Comparison of ENCODE assay signal across 7 cellular contexts in genomic region chr9:131654369-131654768, GRCh38.
A peak's percentile ranks its signal among the peaks of the same experiment; 100 is the strongest.
DNase-seq lines count a peak whose midpoint lies in the region; ATAC-seq and TF ChIP-seq lines count a peak whose summit lies in the region.
"Not testable (repeated sequence)": the region's sequence is repeated elsewhere in the genome, so short reads cannot be mapped to it uniquely, and the experiment has no call there.

No MANE protein-coding gene starts in this region.

- intact Hi-C loops in CD8-positive, alpha-beta T cell (cut with DNase I, micrococcal nuclease); PC-9 (cut with micrococcal nuclease; ENCODE audit: unreplicated experiment); naive thymus-derived CD4-positive, alpha-beta T cell (cut with micrococcal nuclease): not testable (repeated sequence)

- H4K20me1 ChIP-seq in PC-9 (ENCODE audit: insufficient read depth): not testable (repeated sequence)

- not testable (repeated sequence) for H3K36me3 ChIP-seq in CD8-positive, alpha-beta T cell (ENCODE audit: insufficient read depth, low read length); PC-9 (ENCODE audit: low read depth)
- H3K36me3 ChIP-seq in naive thymus-derived CD4-positive, alpha-beta T cell (ENCODE audit: control insufficient read depth in 2 of 3, insufficient read depth in 3 of 3, low read length in 3 of 3): peaks cover 0 to 14% (median 0%) of the 10 kb centered on the region in 3 experiments

- not testable (repeated sequence) for H2AFZ ChIP-seq in PC-9

- peaks cover 17% of the 10 kb centered on the region for H3K36me3 Mint-ChIP-seq in CD8-positive, alpha-beta T cell
- peaks cover 26% of the 10 kb centered on the region for H3K36me3 Mint-ChIP-seq in activated T-cell treated with anti-CD3 and anti-CD28 coated beads, Interleukin-2, amount 50 U/mL, for 24 hours (ENCODE audit: low read depth)
- H3K36me3 Mint-ChIP-seq in central memory CD8-positive, alpha-beta T cell (ENCODE audit: insufficient read depth): peaks cover 14% of the 10 kb centered on the region
- peaks cover 0 to 19% (median 7%) of the 10 kb centered on the region in 5 donors for H3K36me3 Mint-ChIP-seq in naive thymus-derived CD4-positive, alpha-beta T cell
- H3K36me3 Mint-ChIP-seq in stimulated activated naive B cell treated with anti-CD40 and anti-IgM and Interleukin-4, amounts not matched to agents 10 μg/mL and 1 μg/mL and 100 μg/mL, for 72 hours: peaks cover 44 to 64% of the 10 kb centered on the region in 2 donors

- ATAC-seq in CD8-positive, alpha-beta T cell; central memory CD8-positive, alpha-beta T cell (replicated peaks; ENCODE audit: extremely low read depth, poor library complexity, severe bottlenecking); naive thymus-derived CD4-positive, alpha-beta T cell; stimulated activated naive B cell treated with anti-CD40 and anti-IgM and Interleukin-4, amounts not matched to agents 10 μg/mL and 1 μg/mL and 100 μg/mL, for 72 hours (replicated peaks): not testable (repeated sequence)

- CTCF ChIA-PET in CD8-positive, alpha-beta T cell (lab: Charles Lee); PC-9 (lab: Charles Lee): not testable (repeated sequence)
- CTCF ChIA-PET in naive thymus-derived CD4-positive, alpha-beta T cell (lab: Charles Lee): interaction anchor here (0.6 to 1.1 kb wide), 2 partner anchors 89 to 607 kb away, joined by 3 read pairs; no protein-coding TSS in a partner anchor

- H3K27me3 ChIP-seq in CD8-positive, alpha-beta T cell (ENCODE audit: insufficient read depth, low read length); PC-9 (ENCODE audit: insufficient read depth, low read depth); layer of hippocampus (ENCODE audit: control insufficient read depth, insufficient read depth, low read length); naive thymus-derived CD4-positive, alpha-beta T cell (ENCODE audit: control insufficient read depth in 2 of 2, insufficient read depth in 2 of 2, low read length in 2 of 2): not testable (repeated sequence)

- H3F3A ChIP-seq in PC-9 (ENCODE audit: insufficient read depth, low read depth): peaks cover 31% of the 10 kb centered on the region

- H3K9me3 Mint-ChIP-seq in CD8-positive, alpha-beta T cell; activated T-cell treated with anti-CD3 and anti-CD28 coated beads, Interleukin-2, amount 50 U/mL, for 24 hours; central memory CD8-positive, alpha-beta T cell; naive thymus-derived CD4-positive, alpha-beta T cell; stimulated activated naive B cell treated with anti-CD40 and anti-IgM and Interleukin-4, amounts not matched to agents 10 μg/mL and 1 μg/mL and 100 μg/mL, for 72 hours: not testable (repeated sequence)

- BruUV-seq in PC-9 (replicated peaks; lab: Mats Ljungman, UMichigan): not testable (repeated sequence)

- H3K27ac ChIP-seq in CD8-positive, alpha-beta T cell (ENCODE audit: low read depth, low read length); PC-9; naive thymus-derived CD4-positive, alpha-beta T cell (ENCODE audit: low read depth, low read length): not testable (repeated sequence)
- peak overlapping the region; percentile 36 for H3K27ac ChIP-seq in layer of hippocampus (ENCODE audit: low read depth, low read length)

- peak overlapping the region; percentile 71 for H3K27ac Mint-ChIP-seq in CD8-positive, alpha-beta T cell
- peak overlapping the region; percentile 92 for H3K27ac Mint-ChIP-seq in activated T-cell treated with anti-CD3 and anti-CD28 coated beads, Interleukin-2, amount 50 U/mL, for 24 hours
- H3K27ac Mint-ChIP-seq in central memory CD8-positive, alpha-beta T cell (ENCODE audit: low read depth): peak overlapping the region; percentile 91
- H3K27ac Mint-ChIP-seq in naive thymus-derived CD4-positive, alpha-beta T cell: peak overlapping the region in 5 of 9 donors; percentile 28 to 81 (median 46)
- peak overlapping the region; percentile 98 for H3K27ac Mint-ChIP-seq in stimulated activated naive B cell treated with anti-CD40 and anti-IgM and Interleukin-4, amounts not matched to agents 10 μg/mL and 1 μg/mL and 100 μg/mL, for 72 hours

- TF ChIP-seq CTCF in CD8-positive, alpha-beta T cell (IDR thresholded peaks at IDR 0.05); PC-9 (conservative IDR thresholded peaks at IDR 0.05): not testable (repeated sequence)

- H3K9me2 ChIP-seq in PC-9 (ENCODE audit: insufficient read depth): not testable (repeated sequence)

- H3K79me2 ChIP-seq in PC-9 (ENCODE audit: low read depth): peaks cover 19% of the 10 kb centered on the region; the same call in 1 of the 2 replicates

- DNase-seq in CD8-positive, alpha-beta T cell; PC-9; activated T-cell treated with anti-CD3 and anti-CD28 coated beads, Interleukin-2, amount 50 U/mL, for 24 hours; central memory CD8-positive, alpha-beta T cell (ENCODE audit: low spot score in 2 of 2); naive thymus-derived CD4-positive, alpha-beta T cell; stimulated activated naive B cell treated with anti-CD40 and anti-IgM and Interleukin-4, amounts not matched to agents 10 μg/mL and 1 μg/mL and 100 μg/mL, for 72 hours: not testable (repeated sequence)

- POLR2A ChIA-PET in CD8-positive, alpha-beta T cell (lab: Charles Lee): interaction anchor here (0.6 kb wide), 1 partner anchor 694 kb away, joined by 5 read pairs; no protein-coding TSS in a partner anchor
- POLR2A ChIA-PET in PC-9 (lab: Charles Lee; ENCODE audit: unreplicated experiment); naive thymus-derived CD4-positive, alpha-beta T cell (lab: Charles Lee): not testable (repeated sequence)

- H3K4me1 Mint-ChIP-seq in CD8-positive, alpha-beta T cell (ENCODE audit: low read depth): peaks cover 71% of the 10 kb centered on the region
- H3K4me1 Mint-ChIP-seq in activated T-cell treated with anti-CD3 and anti-CD28 coated beads, Interleukin-2, amount 50 U/mL, for 24 hours (ENCODE audit: low read depth): peaks cover 93% of the 10 kb centered on the region
- H3K4me1 Mint-ChIP-seq in central memory CD8-positive, alpha-beta T cell: peaks cover 64% of the 10 kb centered on the region
- peaks cover 50 to 87% (median 64%) of the 10 kb centered on the region in 7 donors for H3K4me1 Mint-ChIP-seq in naive thymus-derived CD4-positive, alpha-beta T cell
- H3K4me1 Mint-ChIP-seq in stimulated activated naive B cell treated with anti-CD40 and anti-IgM and Interleukin-4, amounts not matched to agents 10 μg/mL and 1 μg/mL and 100 μg/mL, for 72 hours: peaks cover 54 to 87% of the 10 kb centered on the region in 2 donors

- not testable (repeated sequence) for H3K9me3 ChIP-seq in CD8-positive, alpha-beta T cell (ENCODE audit: low read length); PC-9 (ENCODE audit: insufficient read depth, low read depth); naive thymus-derived CD4-positive, alpha-beta T cell (ENCODE audit: control insufficient read depth in 2 of 3, low read length in 3 of 3)

- H3K4me1 ChIP-seq in CD8-positive, alpha-beta T cell (ENCODE audit: insufficient read depth, low read length): peaks cover 33% of the 10 kb centered on the region
- peaks cover 55% of the 10 kb centered on the region for H3K4me1 ChIP-seq in PC-9 (replicated peaks; ENCODE audit: insufficient read depth)
- H3K4me1 ChIP-seq in naive thymus-derived CD4-positive, alpha-beta T cell (ENCODE audit: control insufficient read depth in 2 of 2, insufficient read depth in 2 of 2, low read length in 2 of 2): peaks cover 22 to 28% of the 10 kb centered on the region in 2 donors

- not testable (repeated sequence) for H3K4me3 Mint-ChIP-seq in CD8-positive, alpha-beta T cell; activated T-cell treated with anti-CD3 and anti-CD28 coated beads, Interleukin-2, amount 50 U/mL, for 24 hours; central memory CD8-positive, alpha-beta T cell; naive thymus-derived CD4-positive, alpha-beta T cell
- H3K4me3 Mint-ChIP-seq in stimulated activated naive B cell treated with anti-CD40 and anti-IgM and Interleukin-4, amounts not matched to agents 10 μg/mL and 1 μg/mL and 100 μg/mL, for 72 hours: peak overlapping the region in 1 of 2 donors; percentile 50

- not testable (repeated sequence) for H3K27me3 Mint-ChIP-seq in CD8-positive, alpha-beta T cell (ENCODE audit: low read depth); activated T-cell treated with anti-CD3 and anti-CD28 coated beads, Interleukin-2, amount 50 U/mL, for 24 hours; central memory CD8-positive, alpha-beta T cell; naive thymus-derived CD4-positive, alpha-beta T cell; stimulated activated naive B cell treated with anti-CD40 and anti-IgM and Interleukin-4, amounts not matched to agents 10 μg/mL and 1 μg/mL and 100 μg/mL, for 72 hours

- H3K4me3 ChIP-seq in CD8-positive, alpha-beta T cell (ENCODE audit: low read depth, low read length); PC-9; naive thymus-derived CD4-positive, alpha-beta T cell (ENCODE audit: low read length): not testable (repeated sequence)

- H3K4me2 ChIP-seq in PC-9: peak overlapping the region; percentile 14; the same call in 1 of the 2 replicates

Comparison
In these comparisons a context has a peak if more than half of its experiments do, and no peak if none do; other contexts are left out.
1. H3K27ac Mint-ChIP-seq: peak in every context shown above with its lines; median percentile 98 in stimulated activated naive B cell treated with anti-CD40 and anti-IgM and Interleukin-4, amounts not matched to agents 10 μg/mL and 1 μg/mL and 100 μg/mL, for 72 hours; 92 in activated T-cell treated with anti-CD3 and anti-CD28 coated beads, Interleukin-2, amount 50 U/mL, for 24 hours; 91 in central memory CD8-positive, alpha-beta T cell; 71 in CD8-positive, alpha-beta T cell; 46 in naive thymus-derived CD4-positive, alpha-beta T cell.